ENCODE assay signal across 11 cellular contexts in the genomic region with DNA sequence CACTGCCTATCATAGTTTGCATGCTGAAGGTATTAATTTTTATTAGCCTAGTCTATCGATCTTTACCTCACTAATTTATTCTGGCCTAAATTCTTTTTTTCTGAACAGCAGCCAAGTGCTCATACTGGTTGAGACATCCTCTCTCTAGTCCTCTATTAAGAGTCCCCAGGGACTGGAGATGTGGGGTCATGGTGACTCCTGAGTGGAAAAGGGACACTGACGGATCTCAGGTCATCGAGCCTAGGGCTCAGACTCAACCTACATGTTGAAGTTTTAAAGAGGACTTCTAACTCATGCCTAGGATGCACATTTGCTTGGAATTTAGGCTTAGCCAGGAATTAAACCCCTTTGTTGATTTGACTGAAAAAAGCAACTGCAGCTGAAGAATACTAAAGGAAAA.
DNase-seq lines count a peak whose midpoint lies in the region; ATAC-seq lines count a peak whose summit lies in the region.
"Had no signal": no experiment of that assay in that cellular context is flagged by ENCODE, and none has a peak within 500 bp of the region (broad histone marks: within the 10 kb centered on the region; RNA-seq: fewer than 3 reads in every experiment).

No MANE protein-coding gene starts in this region.

- no peak overlapping the region for H3K4me3 Mint-ChIP-seq in activated naive CD4-positive, alpha-beta T cell treated with anti-CD3 and anti-CD28 coated beads for 36 hours

- intact Hi-C loops in right cardiac atrium (cut with DNase I): no loop called here
- intact Hi-C loops in activated naive CD4-positive, alpha-beta T cell treated with anti-CD3 and anti-CD28 coated beads for 36 hours (cut with micrococcal nuclease): no loop called here

- H3K27ac Mint-ChIP-seq in activated naive CD4-positive, alpha-beta T cell treated with anti-CD3 and anti-CD28 coated beads for 36 hours: no peak overlapping the region

- H3K36me3 ChIP-seq in subcutaneous abdominal adipose tissue (ENCODE audit: control insufficient read depth in 5 of 5, insufficient read depth in 5 of 5, low read length in 5 of 5): peaks cover 0 to 6% (median 0%) of the 10 kb centered on the region in 5 donors

- H3K9me3 ChIP-seq in right cardiac atrium (ENCODE audit: control insufficient read depth, low read length) (no peaks in the 10 kb centered on the region), subcutaneous abdominal adipose tissue (ENCODE audit: control insufficient read depth in 5 of 5, low read length in 5 of 5) (no peaks in the 10 kb centered on the region)
- H3K9me3 ChIP-seq: neutrophil had no signal

- peaks cover 23% of the 10 kb centered on the region for H3K4me1 Mint-ChIP-seq in activated naive CD4-positive, alpha-beta T cell treated with anti-CD3 and anti-CD28 coated beads for 36 hours (ENCODE audit: low read depth)

- DNase-seq in DMS 273 (lab: John Stamatoyannopoulos, UW; ENCODE audit: unreplicated experiment): peak; percentile 5
- no peak for DNase-seq in DMS 273 treated with DMSO at 0.1 percent for 48 hours (lab: John Stamatoyannopoulos, UW)
- no peak for DNase-seq in right cardiac atrium
- no peak for DNase-seq in activated naive CD4-positive, alpha-beta T cell treated with anti-CD3 and anti-CD28 coated beads for 36 hours
- DNase-seq in HUDEP-2 (lab: John Stamatoyannopoulos, UW; ENCODE audit: unreplicated experiment in 76 of 76): no peak
- DNase-seq: activated CD8-positive, alpha-beta memory T cell treated with anti-CD3 and anti-CD28 coated beads, Interleukin-2, amount 50 U/mL, for 4 hours; amniotic stem cell had no signal

- H3K4me3 ChIP-seq in right cardiac atrium (ENCODE audit: low read length) (no peak overlapping the region), subcutaneous abdominal adipose tissue (ENCODE audit: low read depth in 1 of 5, low read length in 5 of 5) (no peak overlapping the region)

- H3K27ac ChIP-seq in angular gyrus (ENCODE audit: low read depth, low read length) (peak overlapping the region; percentile 88), right cardiac atrium (ENCODE audit: low read length) (peak overlapping the region; percentile 81), subcutaneous abdominal adipose tissue (ENCODE audit: low read depth, low read length) (peak overlapping the region; percentile 66)
- H3K27ac ChIP-seq: neutrophil had no signal

- H3K4me1 ChIP-seq in right cardiac atrium (ENCODE audit: control insufficient read depth, insufficient read depth, low read length) (peaks cover 4% of the 10 kb centered on the region), subcutaneous abdominal adipose tissue (ENCODE audit: control insufficient read depth in 5 of 5, insufficient read depth in 5 of 5, low read length in 5 of 5) (peaks cover 7 to 18% (median 12%) of the 10 kb centered on the region in 5 donors)

- WGBS in right cardiac atrium: 52% methylated on average over 3 of the region's 3 CpGs

- ATAC-seq in right cardiac atrium (no peak), GM18873 (IDR thresholded peaks at IDR 0.05; ENCODE audit: low FRiP score, unreplicated experiment) (no peak)

- H3K27me3 ChIP-seq in right cardiac atrium (ENCODE audit: control insufficient read depth, insufficient read depth) (no peaks in the 10 kb centered on the region), subcutaneous abdominal adipose tissue (ENCODE audit: control insufficient read depth in 5 of 5, insufficient read depth in 4 of 5, low read length in 5 of 5) (no peaks in the 10 kb centered on the region)
- H3K27me3 ChIP-seq: neutrophil had no signal

- H3K9ac ChIP-seq in subcutaneous abdominal adipose tissue (ENCODE audit: low read length in 5 of 5): no peak overlapping the region

- no peaks in the 10 kb centered on the region for H3K27me3 Mint-ChIP-seq in activated naive CD4-positive, alpha-beta T cell treated with anti-CD3 and anti-CD28 coated beads for 36 hours (ENCODE audit: low read depth)

- H3K9me3 Mint-ChIP-seq in activated naive CD4-positive, alpha-beta T cell treated with anti-CD3 and anti-CD28 coated beads for 36 hours: no peaks in the 10 kb centered on the region

- CTCF ChIA-PET in activated naive CD4-positive, alpha-beta T cell treated with anti-CD3 and anti-CD28 coated beads for 36 hours (lab: Charles Lee): no interaction called here

- H3K36me3 Mint-ChIP-seq in activated naive CD4-positive, alpha-beta T cell treated with anti-CD3 and anti-CD28 coated beads for 36 hours (ENCODE audit: low read depth): peaks cover 8% of the 10 kb centered on the region
